10 cellular contexts compared by ENCODE assay signal in the genomic region with DNA sequence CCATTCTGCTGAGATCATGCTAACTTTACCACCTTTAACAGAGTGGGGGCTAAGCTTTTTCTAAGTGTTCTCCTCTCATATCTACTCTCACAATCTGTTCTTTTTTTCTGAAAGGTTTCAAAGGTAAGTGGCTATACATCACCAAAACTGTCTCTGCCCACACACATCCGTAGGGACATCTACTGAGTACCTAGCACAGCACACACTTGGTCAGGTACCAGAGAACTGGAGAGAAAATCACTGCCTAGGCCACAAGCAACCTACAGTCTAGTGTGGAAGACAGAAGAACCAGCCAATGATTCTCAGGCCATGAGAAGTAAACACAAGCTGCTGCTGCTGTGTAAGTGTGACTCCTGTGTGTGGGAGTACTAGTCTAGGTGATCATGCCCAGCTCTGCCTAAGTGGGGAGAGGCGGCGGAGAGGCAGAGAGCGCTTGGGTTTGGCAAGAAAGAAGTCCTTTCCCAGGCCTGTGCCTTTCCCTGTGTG.
DNase-seq lines count a peak whose midpoint lies in the region; ATAC-seq and TF ChIP-seq lines count a peak whose summit lies in the region.
"Had no signal": no experiment of that assay in that cellular context is flagged by ENCODE, and none has a peak within 500 bp of the region (broad histone marks: within the 10 kb centered on the region; RNA-seq: fewer than 3 reads in every experiment).

No MANE protein-coding gene starts in this region.

- peaks cover 6% of the 10 kb centered on the region for H3K36me3 Mint-ChIP-seq in osteocyte (ENCODE audit: unreplicated experiment)

- H3K4me2 ChIP-seq in MM.1S (ENCODE audit: low read depth, low read length), result peak overlapping the region; percentile 67

- TF ChIP-seq CTCF in MM.1S (IDR thresholded peaks at IDR 0.05; ENCODE audit: low read length), result no peak
- TF ChIP-seq CTCF in osteocyte (IDR thresholded peaks at IDR 0.05), result no peak

- no peaks in the 10 kb centered on the region for H3K27me3 ChIP-seq in MM.1S (replicated peaks; ENCODE audit: insufficient read depth, low read length)

- H3K4me1 Mint-ChIP-seq in osteocyte (ENCODE audit: unreplicated experiment), result peaks cover 47% of the 10 kb centered on the region

- peak; percentile 34 for TF ChIP-seq POLR2A in GM19099 (IDR thresholded peaks at IDR 0.05; ENCODE audit: extremely low read depth, insufficient read length, low read depth)

- peak; percentile 54 for ATAC-seq in HG02678 (IDR thresholded peaks at IDR 0.05; ENCODE audit: unreplicated experiment)

- H3K27ac Mint-ChIP-seq in osteocyte (ENCODE audit: unreplicated experiment), result no peak overlapping the region

- H3K9me3 ChIP-seq in MM.1S (replicated peaks; ENCODE audit: insufficient read depth, low read length), result no peaks in the 10 kb centered on the region

- no peaks in the 10 kb centered on the region for H3K27me3 Mint-ChIP-seq in osteocyte (ENCODE audit: unreplicated experiment)
- H3K27me3 Mint-ChIP-seq: naive B cell had no signal

- H3K27ac ChIP-seq in MM.1S (ENCODE audit: low read length), result peak overlapping the region; percentile 75

- H3K36me3 ChIP-seq in MM.1S (replicated peaks; ENCODE audit: insufficient read depth, low read length), result no peaks in the 10 kb centered on the region

- no peaks in the 10 kb centered on the region for H3K79me2 ChIP-seq in MM.1S (ENCODE audit: low read length)

- H4K20me1 ChIP-seq in MM.1S (ENCODE audit: insufficient read depth, low read length), result no peaks in the 10 kb centered on the region

- H3K4me3 Mint-ChIP-seq in osteocyte (ENCODE audit: unreplicated experiment), result no peak overlapping the region

- H3K9me3 Mint-ChIP-seq in osteocyte (ENCODE audit: unreplicated experiment), result no peaks in the 10 kb centered on the region
- H3K9me3 Mint-ChIP-seq: naive B cell had no signal

- no peak overlapping the region for H2AFZ ChIP-seq in MM.1S (ENCODE audit: low read length)

- H3K4me3 ChIP-seq in MM.1S (ENCODE audit: low read length), result peak overlapping the region; percentile 20; the same call in 1 of the 2 replicates

- peak overlapping the region; percentile 43 for H3K9ac ChIP-seq in MM.1S (ENCODE audit: low read length)

- DNase-seq in MM.1S (peak; percentile 28), renal cortical epithelial cell (ENCODE audit: low read depth) (peak; percentile 48), osteocyte (ENCODE audit: extremely low spot score, unreplicated experiment) (no peak), NOMO-1 treated with dmso at 0.1 percent for 144 hours (lab: John Stamatoyannopoulos, UW; ENCODE audit: unreplicated experiment) (no peak), NCI-H1930 (lab: John Stamatoyannopoulos, UW) (no peak), NK-92 (lab: John Stamatoyannopoulos, UW; ENCODE audit: unreplicated experiment) (no peak)
- DNase-seq: naive B cell, NCI-H524 treated with DMSO at 0.1 percent for 48 hours had no signal

- H3F3A ChIP-seq in MM.1S (ENCODE audit: insufficient read depth, low read length), result peaks cover 17% of the 10 kb centered on the region

- H3K9me2 ChIP-seq in MM.1S (replicated peaks; ENCODE audit: insufficient read depth, low read length), result no peaks in the 10 kb centered on the region

- peaks cover 59% of the 10 kb centered on the region for H3K4me1 ChIP-seq in MM.1S (ENCODE audit: low read length)

Comparison
In these comparisons a context has a peak if more than half of its experiments do, and no peak if none do; other contexts are left out.
1. DNase-seq: peak in MM.1S (single experiment) and renal cortical epithelial cell (single experiment); none in osteocyte (single experiment), NOMO-1 treated with dmso at 0.1 percent for 144 hours (single experiment), NCI-H1930 (0 of 2) and NK-92 (single experiment).